Comparison of ENCODE assay signal across 23 cellular contexts in the genomic region with DNA sequence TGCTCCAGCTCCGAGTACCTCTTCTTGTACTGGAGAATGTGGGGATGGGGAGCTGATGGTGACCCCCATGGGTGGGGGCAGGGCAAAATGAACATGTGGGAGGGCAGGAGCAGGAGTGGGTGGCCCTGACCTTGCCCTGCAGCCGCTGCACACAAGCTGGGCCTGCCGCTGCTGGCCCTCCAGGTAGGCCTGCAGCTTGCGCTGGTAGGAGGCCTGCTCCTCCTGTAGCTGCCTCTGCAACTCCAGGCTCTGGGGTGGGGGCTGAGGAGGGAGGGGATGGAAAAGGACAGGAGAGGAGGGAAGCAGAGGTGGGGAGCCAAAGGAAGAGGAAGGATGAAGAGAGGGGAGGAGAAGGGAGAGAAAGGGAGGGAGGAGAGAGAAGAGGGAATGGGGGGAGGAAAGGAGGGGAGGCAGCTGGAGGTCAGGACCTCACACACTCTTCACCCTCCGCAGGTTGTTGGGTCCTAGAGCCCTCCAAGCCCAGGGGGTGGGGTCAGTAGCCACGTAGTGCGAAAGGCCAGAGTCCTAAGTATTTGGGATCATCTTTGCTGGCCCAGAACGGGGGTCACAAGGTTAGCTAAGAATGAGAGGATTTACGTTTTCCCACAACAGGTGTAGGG. TPM values are rescaled to one million over a fixed set of nuclear protein-coding genes. Genes with fewer than 3 reads are reported as not detected.
A peak's percentile ranks its signal among the peaks of the same experiment; 100 is the strongest.
DNase-seq lines count a peak whose midpoint lies in the region; ATAC-seq, FAIRE-seq and TF ChIP-seq lines count a peak whose summit lies in the region.
"Had no signal": no experiment of that assay in that cellular context is flagged by ENCODE, and none has a peak within 500 bp of the region (broad histone marks: within the 10 kb centered on the region; RNA-seq: fewer than 3 reads in every experiment).

No MANE protein-coding gene starts in this region.

- H3K4me3 ChIP-seq in H1 (ENCODE audit: extremely low read depth in 1 of 4, insufficient read depth in 2 of 4, low read depth in 3 of 4, low read length in 4 of 4) (peak overlapping the region in 1 of 4 experiments; percentile 18; a peak in 1 of 8 replicates), mesendoderm (ENCODE audit: low read length) (no peak overlapping the region), upper lobe of right lung (no peak overlapping the region)

- peak overlapping the region; percentile 30 for H3K27ac Mint-ChIP-seq in activated CD8-positive, alpha-beta T cell treated with anti-CD3 and anti-CD28 coated beads for 36 hours
- H3K27ac Mint-ChIP-seq in activated CD8-positive, alpha-beta T cell treated with anti-CD3 and anti-CD28 coated beads, Interleukin-2, amount 10 ng/mL, durations not matched to agents 7 days and 5 days: no peak overlapping the region

- no peak for TF ChIP-seq EP300 in H1 (IDR thresholded peaks at IDR 0.05; ENCODE audit: borderline replicate concordance in 1 of 2, low read depth in 2 of 2, low read length in 2 of 2)

- no peak overlapping the region for H3K4me3 Mint-ChIP-seq in activated CD8-positive, alpha-beta T cell treated with anti-CD3 and anti-CD28 coated beads for 36 hours
- H3K4me3 Mint-ChIP-seq in activated CD8-positive, alpha-beta T cell treated with anti-CD3 and anti-CD28 coated beads, Interleukin-2, amount 10 ng/mL, durations not matched to agents 7 days and 5 days: no peak overlapping the region
- H3K4me3 Mint-ChIP-seq: CD4-positive, alpha-beta memory T cell had no signal

- H2BK120ac ChIP-seq in H1 (replicated peaks; ENCODE audit: low read depth, low read length) (no peak overlapping the region), mesendoderm (ENCODE audit: low read depth, low read length) (no peak overlapping the region)

- H4K91ac ChIP-seq in H1 (replicated peaks; ENCODE audit: insufficient read length, low read length): no peak overlapping the region

- no peak overlapping the region for H2BK20ac ChIP-seq in H1 (ENCODE audit: low read length)

- TF ChIP-seq RAD21 in H1 (IDR thresholded peaks at IDR 0.05 in 1 of 2, conservative IDR thresholded peaks at IDR 0.05 in 1 of 2; ENCODE audit: low read depth in 2 of 2, low read length in 2 of 2): no peak

- H3K36me3 Mint-ChIP-seq in activated CD8-positive, alpha-beta T cell treated with anti-CD3 and anti-CD28 coated beads for 36 hours (ENCODE audit: low read depth): no peaks in the 10 kb centered on the region
- H3K36me3 Mint-ChIP-seq in activated CD8-positive, alpha-beta T cell treated with anti-CD3 and anti-CD28 coated beads, Interleukin-2, amount 10 ng/mL, durations not matched to agents 7 days and 5 days (ENCODE audit: low read depth): no peaks in the 10 kb centered on the region

- no peaks in the 10 kb centered on the region for H4K20me1 ChIP-seq in H1 (replicated peaks in 1 of 2; ENCODE audit: control insufficient read depth in 1 of 2, insufficient read depth in 2 of 2, low read length in 2 of 2)

- H3K23me2 ChIP-seq in H1 (ENCODE audit: low read depth, low read length): no peaks in the 10 kb centered on the region

- no peaks in the 10 kb centered on the region for H3K9me3 Mint-ChIP-seq in activated CD8-positive, alpha-beta T cell treated with anti-CD3 and anti-CD28 coated beads for 36 hours
- no peaks in the 10 kb centered on the region for H3K9me3 Mint-ChIP-seq in activated CD8-positive, alpha-beta T cell treated with anti-CD3 and anti-CD28 coated beads, Interleukin-2, amount 10 ng/mL, durations not matched to agents 7 days and 5 days (ENCODE audit: insufficient read depth)
- H3K9me3 Mint-ChIP-seq: CD4-positive, alpha-beta memory T cell had no signal

- peak overlapping the region; percentile 39 to 43 for H3K4me2 ChIP-seq in H1 (ENCODE audit: insufficient read depth in 1 of 2, low read depth in 2 of 2, low read length in 2 of 2)
- no peak overlapping the region for H3K4me2 ChIP-seq in mesendoderm (ENCODE audit: low read length)
- H3K4me2 ChIP-seq: KMS-11 had no signal

- H3K27ac ChIP-seq in H1 (ENCODE audit: low read depth, low read length) (no peak overlapping the region), mesendoderm (ENCODE audit: low read depth, low read length) (no peak overlapping the region), upper lobe of right lung (no peak overlapping the region)
- H3K27ac ChIP-seq: KMS-11, RWPE1 had no signal

- intact Hi-C loops in activated CD8-positive, alpha-beta T cell treated with anti-CD3 and anti-CD28 coated beads for 36 hours (cut with micrococcal nuclease): no loop called here
- intact Hi-C loops in upper lobe of right lung (cut with DNase I): no loop called here

- peak overlapping the region; percentile 27; the same call in 1 of the 2 replicates for H2BK12ac ChIP-seq in H1 (ENCODE audit: low read depth, low read length)

- H3K4me1 ChIP-seq in H1 (replicated peaks in 1 of 4; ENCODE audit: control insufficient read depth in 3 of 4, insufficient read depth in 4 of 4, low read length in 3 of 4) (peaks cover 0 to 11% (median 3%) of the 10 kb centered on the region in 4 experiments; a peak in 5 of 7 replicates), mesendoderm (ENCODE audit: control insufficient read depth, low read depth, low read length) (no peaks in the 10 kb centered on the region), upper lobe of right lung (no peaks in the 10 kb centered on the region)

- in situ Hi-C loops in G401 (cut with HindIII; ENCODE audit: low sequenced_read_pairs): no loop called here

- H3K4ac ChIP-seq in H1 (replicated peaks; ENCODE audit: insufficient read length, low read depth, low read length) (no peak overlapping the region), mesendoderm (ENCODE audit: low read depth, low read length) (no peak overlapping the region)

- H2BK5ac ChIP-seq in H1 (ENCODE audit: low read depth, low read length): no peak overlapping the region
- H2BK5ac ChIP-seq in mesendoderm (ENCODE audit: low read length): no peak overlapping the region

- H2BK15ac ChIP-seq in H1 (ENCODE audit: low read length) (no peak overlapping the region), mesendoderm (replicated peaks; ENCODE audit: low read depth) (no peak overlapping the region)

- CTCF ChIA-PET in activated CD8-positive, alpha-beta T cell treated with anti-CD3 and anti-CD28 coated beads for 36 hours (lab: Charles Lee): no interaction called here
- CTCF ChIA-PET in activated CD8-positive, alpha-beta T cell treated with anti-CD3 and anti-CD28 coated beads, Interleukin-2, amount 10 ng/mL, durations not matched to agents 7 days and 5 days (lab: Charles Lee): no interaction called here
- CTCF ChIA-PET in H1 (lab: Charles Lee; ENCODE audit: partially characterized antibody): interaction anchor here (0.6 to 2.5 kb wide), 6 partner anchors 9 to 130 kb away, joined by 3 to 9 read pairs (median 4); partner anchors contain the start of genes NECAP2 and SPATA21

- H3K79me1 ChIP-seq in H1 (ENCODE audit: low read depth, low read length) (no peaks in the 10 kb centered on the region), mesendoderm (ENCODE audit: low read length) (no peaks in the 10 kb centered on the region)

- H2AK5ac ChIP-seq in H1 (ENCODE audit: low read depth, low read length): no peak overlapping the region
- no peak overlapping the region for H2AK5ac ChIP-seq in mesendoderm (ENCODE audit: low read length)

- FAIRE-seq in H1 (lab: Jason Lieb, UNC): no peak
- FAIRE-seq: HepG2 had no signal

- no peak for TF ChIP-seq CTCF in activated CD8-positive, alpha-beta T cell treated with anti-CD3 and anti-CD28 coated beads for 36 hours (IDR thresholded peaks at IDR 0.05)
- TF ChIP-seq CTCF in H1 (IDR thresholded peaks at IDR 0.05; ENCODE audit: control extremely low read depth in 1 of 3, insufficient read depth in 1 of 3, low read depth in 1 of 3, low read length in 3 of 3) (no peak), upper lobe of right lung (IDR thresholded peaks at IDR 0.05) (no peak)

- H3K27me3 ChIP-seq in H1 (replicated peaks in 1 of 4; ENCODE audit: control insufficient read depth in 3 of 4, extremely low read depth in 1 of 4, insufficient read depth in 3 of 4, low read length in 3 of 4): no peaks in the 10 kb centered on the region
- no peaks in the 10 kb centered on the region for H3K27me3 ChIP-seq in mesendoderm (ENCODE audit: insufficient read depth, low read length, poor library complexity)
- no peaks in the 10 kb centered on the region for H3K27me3 ChIP-seq in upper lobe of right lung

- H3K9me3 ChIP-seq in H1 (ENCODE audit: insufficient read depth in 2 of 2, low read depth in 1 of 2, low read length in 1 of 2) (no peaks in the 10 kb centered on the region), upper lobe of right lung (no peaks in the 10 kb centered on the region)

- H3K23ac ChIP-seq in H1 (ENCODE audit: insufficient read length) (no peak overlapping the region), mesendoderm (ENCODE audit: low read length) (no peak overlapping the region)

- H3K18ac ChIP-seq in H1 (ENCODE audit: extremely low read depth, low read length) (peak overlapping the region; percentile 78), mesendoderm (ENCODE audit: low read length) (no peak overlapping the region)

- H4K8ac ChIP-seq in H1 (ENCODE audit: extremely low read depth, insufficient read depth, low read length) (no peak overlapping the region), mesendoderm (ENCODE audit: low read depth, low read length) (no peak overlapping the region)

- WGBS in H1 (ENCODE audit: extremely low coverage in 1 of 2, insufficient coverage in 1 of 2, insufficient read length in 1 of 2, insufficient replicate concordance in 2 of 2, low coverage in 1 of 2, low lambda C conversion rate in 2 of 2, missing lambda C conversion rate in 1 of 2), 2 experiments: 64% methylated on average over 8 of the region's 9 CpGs; no CpG with 5 or more reads in 1 of the 2 experiments
- no CpG with 5 or more reads among the region's 9 CpGs for WGBS in mesendoderm (ENCODE audit: extremely low coverage, insufficient coverage, low lambda C conversion rate)

- peaks cover 8% of the 10 kb centered on the region for H3K4me1 Mint-ChIP-seq in activated CD8-positive, alpha-beta T cell treated with anti-CD3 and anti-CD28 coated beads for 36 hours (ENCODE audit: low read depth)
- H3K4me1 Mint-ChIP-seq in activated CD8-positive, alpha-beta T cell treated with anti-CD3 and anti-CD28 coated beads, Interleukin-2, amount 10 ng/mL, durations not matched to agents 7 days and 5 days (ENCODE audit: low read depth): peaks cover 3% of the 10 kb centered on the region

- H3K36me3 ChIP-seq in H1 (ENCODE audit: control insufficient read depth in 2 of 4, insufficient read depth in 4 of 4, low read length in 3 of 4) (peaks cover 0 to 3% (median under 1%) of the 10 kb centered on the region in 4 experiments; a peak in 3 of 8 replicates), mesendoderm (ENCODE audit: control insufficient read depth, insufficient read depth, low read length) (no peaks in the 10 kb centered on the region), upper lobe of right lung (peaks cover 7% of the 10 kb centered on the region)

- DNase-seq in activated CD8-positive, alpha-beta T cell treated with anti-CD3 and anti-CD28 coated beads for 36 hours: no peak
- no peak for DNase-seq in activated CD8-positive, alpha-beta T cell treated with anti-CD3 and anti-CD28 coated beads, Interleukin-2, amount 10 ng/mL, durations not matched to agents 7 days and 5 days
- no peak for DNase-seq in H1 (ENCODE audit: low read depth in 1 of 2, low spot score in 2 of 2)
- DNase-seq in mesendoderm: peak; percentile 12
- peak; percentile 16 for DNase-seq in upper lobe of right lung
- no peak for DNase-seq in NCI-H345 (lab: John Stamatoyannopoulos, UW)
- no peak for DNase-seq in G401 (ENCODE audit: low spot score)
- DNase-seq in GF-D8 (lab: John Stamatoyannopoulos, UW): no peak
- DNase-seq: 8988T; Calu3; CD4-positive, alpha-beta memory T cell; DMS53; NCI-H1436 treated with DMSO at 0.1 percent for 48 hours; NCI-H2029 treated with DMSO at 0.1 percent for 48 hours; NCI-H2171 treated with DMSO at 0.1 percent for 48 hours; NCI-H510A; NCI-H774; PC-3 had no signal

- H3K27me3 Mint-ChIP-seq in activated CD8-positive, alpha-beta T cell treated with anti-CD3 and anti-CD28 coated beads for 36 hours: no peaks in the 10 kb centered on the region
- no peaks in the 10 kb centered on the region for H3K27me3 Mint-ChIP-seq in activated CD8-positive, alpha-beta T cell treated with anti-CD3 and anti-CD28 coated beads, Interleukin-2, amount 10 ng/mL, durations not matched to agents 7 days and 5 days (ENCODE audit: low read depth)
- H3K27me3 Mint-ChIP-seq: CD4-positive, alpha-beta memory T cell had no signal

- H3K9ac ChIP-seq in H1 (replicated peaks in 1 of 4; ENCODE audit: extremely low read depth in 1 of 4, low read depth in 3 of 4, low read length in 3 of 4): no peak overlapping the region
- H3K9ac ChIP-seq in mesendoderm (ENCODE audit: low read length): no peak overlapping the region
- H3K9ac ChIP-seq: KMS-11 had no signal

- H3K56ac ChIP-seq in H1 (replicated peaks; ENCODE audit: insufficient read length, low read depth, low read length) (no peak overlapping the region), mesendoderm (ENCODE audit: low read length) (no peak overlapping the region)

- H3K14ac ChIP-seq in H1 (ENCODE audit: insufficient read length): no peak overlapping the region

- POLR2A ChIA-PET in activated CD8-positive, alpha-beta T cell treated with anti-CD3 and anti-CD28 coated beads for 36 hours (lab: Charles Lee): no interaction called here
- POLR2A ChIA-PET in activated CD8-positive, alpha-beta T cell treated with anti-CD3 and anti-CD28 coated beads, Interleukin-2, amount 10 ng/mL, durations not matched to agents 7 days and 5 days (lab: Charles Lee): interaction anchor here (0.5 to 1.0 kb wide), 2 partner anchors 22 to 33 kb away, joined by 3 read pairs; no protein-coding TSS in a partner anchor
- POLR2A ChIA-PET in H1 (lab: Charles Lee; ENCODE audit: partially characterized antibody): interaction anchor here (1.4 to 1.6 kb wide), 2 partner anchors 11 to 46 kb away, joined by 3 read pairs; no protein-coding TSS in a partner anchor

- no peak overlapping the region for H2AFZ ChIP-seq in H1 (ENCODE audit: low read length)

- H4K5ac ChIP-seq in H1 (ENCODE audit: insufficient read length, low read depth, low read length) (peak overlapping the region; percentile 54), mesendoderm (ENCODE audit: low read length) (no peak overlapping the region)

- ATAC-seq in activated CD8-positive, alpha-beta T cell treated with anti-CD3 and anti-CD28 coated beads for 36 hours: no peak
- no peak for ATAC-seq in activated CD8-positive, alpha-beta T cell treated with anti-CD3 and anti-CD28 coated beads, Interleukin-2, amount 10 ng/mL, durations not matched to agents 7 days and 5 days
- ATAC-seq in upper lobe of right lung: no peak
- ATAC-seq: PC-3 had no signal

- no peak for TF ChIP-seq POLR2A in H1 (IDR thresholded peaks at IDR 0.05; ENCODE audit: control extremely low read depth in 1 of 2, low read depth in 2 of 2, low read length in 2 of 2)

- H3K79me2 ChIP-seq in H1 (ENCODE audit: control insufficient read depth in 1 of 2, insufficient read depth in 2 of 2, low read length in 2 of 2): no peaks in the 10 kb centered on the region
- no peaks in the 10 kb centered on the region for H3K79me2 ChIP-seq in mesendoderm (ENCODE audit: control insufficient read depth, insufficient read depth, low read length)

RNA-seq across cellular contexts. Expression of gene RNU1-1, which starts 22.9 kb away (rescaled TPM):
- total RNA-seq in activated CD8-positive, alpha-beta T cell treated with anti-CD3 and anti-CD28 coated beads for 36 hours: 1,000 to 10,000 TPM in 1 of 2 experiments, 100 to 1,000 TPM in 1; 820 to 1,043 TPM
- total RNA-seq in activated CD8-positive, alpha-beta T cell treated with anti-CD3 and anti-CD28 coated beads, Interleukin-2, amount 10 ng/mL, durations not matched to agents 7 days and 5 days: 1,000 to 10,000 TPM; 1,730 to 2,232 TPM
- 1,303 and 1,497 TPM in 2 replicates for total RNA-seq in H1 (2021; fragmentation: NEBNext Ultra II Directional; extraction: Animal tissue kit (Norgen Biotek cat#: 25700))
- polyA plus RNA-seq in H1 (2011; rRNA removed): under 0.01 and 145 TPM in 2 replicates
- polyA plus RNA-seq in H1 (2011; cell fraction: cytosol; rRNA removed): under 0.01 TPM
- polyA plus RNA-seq in H1 (2011; cell fraction: nucleus; rRNA removed): under 0.01 TPM
- 20.3 to 94.3 TPM in 2 of 4 replicates, not detected in the others for polyA plus RNA-seq in H1 (2012, experiment 1 of 2)
- not detected for polyA plus RNA-seq in H1 (2012, experiment 2 of 2)
- not detected for polyA plus RNA-seq in H1 (2013, experiment 1 of 2)
- not detected for polyA plus RNA-seq in H1 (2013, experiment 2 of 2)
- 10,411 and 22,262 TPM in 2 replicates for polyA minus RNA-seq in H1 (2011; rRNA and poly(A)+ RNA removed)
- polyA minus RNA-seq in H1 (2011; cell fraction: cytosol; rRNA and poly(A)+ RNA removed): 63,669 TPM
- polyA minus RNA-seq in H1 (2011; cell fraction: nucleus; rRNA and poly(A)+ RNA removed): 43,973 TPM
- polyA plus RNA-seq in mesendoderm (2013, experiment 1 of 2): not detected
- polyA plus RNA-seq in mesendoderm (2013, experiment 2 of 2): not detected
- total RNA-seq in upper lobe of right lung: 6,622 TPM
- total RNA-seq in G401 (2014; rRNA removed; shearing (Covaris generic)): not detected in 2 replicates
- total RNA-seq: M059J had no signal
- polyA plus RNA-seq: BJ; CD4-positive, alpha-beta memory T cell had no signal

RNA-seq across cellular contexts. Expression of gene NECAP2, which starts 50.6 kb away (rescaled TPM):
- 10 to 100 TPM; 53.1 to 54.7 TPM for total RNA-seq in activated CD8-positive, alpha-beta T cell treated with anti-CD3 and anti-CD28 coated beads for 36 hours
- 10 to 100 TPM; 93.8 to 94.3 TPM for total RNA-seq in activated CD8-positive, alpha-beta T cell treated with anti-CD3 and anti-CD28 coated beads, Interleukin-2, amount 10 ng/mL, durations not matched to agents 7 days and 5 days
- total RNA-seq in H1 (2021; fragmentation: NEBNext Ultra II Directional; extraction: Animal tissue kit (Norgen Biotek cat#: 25700)): 24.4 and 26.6 TPM in 2 replicates
- 29.1 and 29.7 TPM in 2 replicates for polyA plus RNA-seq in H1 (2011; rRNA removed)
- polyA plus RNA-seq in H1 (2011; cell fraction: cytosol; rRNA removed): 33.2 TPM
- polyA plus RNA-seq in H1 (2011; cell fraction: nucleus; rRNA removed): 24.2 TPM
- polyA plus RNA-seq in H1 (2012, experiment 1 of 2): 25.3 to 28.0 TPM (median 27.1 TPM) in 4 replicates
- 29.1 TPM for polyA plus RNA-seq in H1 (2012, experiment 2 of 2)
- 18.8 TPM for polyA plus RNA-seq in H1 (2013, experiment 1 of 2)
- polyA plus RNA-seq in H1 (2013, experiment 2 of 2): 20.2 TPM
- 24.7 and 32.0 TPM in 2 replicates for polyA minus RNA-seq in H1 (2011; rRNA and poly(A)+ RNA removed)
- polyA minus RNA-seq in H1 (2011; cell fraction: cytosol; rRNA and poly(A)+ RNA removed): 15.7 TPM
- 23.8 TPM for polyA minus RNA-seq in H1 (2011; cell fraction: nucleus; rRNA and poly(A)+ RNA removed)
- 32.6 TPM for polyA plus RNA-seq in mesendoderm (2013, experiment 1 of 2)
- polyA plus RNA-seq in mesendoderm (2013, experiment 2 of 2): 29.9 TPM
- total RNA-seq in upper lobe of right lung: 78.1 TPM
- total RNA-seq in G401 (2014; rRNA removed; shearing (Covaris generic)): 81.4 and 107 TPM in 2 replicates

RNA-seq across cellular contexts. Expression of gene SPATA21, which starts 53.9 kb away (rescaled TPM):
- total RNA-seq in activated CD8-positive, alpha-beta T cell treated with anti-CD3 and anti-CD28 coated beads for 36 hours: not detected
- total RNA-seq in activated CD8-positive, alpha-beta T cell treated with anti-CD3 and anti-CD28 coated beads, Interleukin-2, amount 10 ng/mL, durations not matched to agents 7 days and 5 days: not detected
- not detected in 2 replicates for total RNA-seq in H1 (2021; fragmentation: NEBNext Ultra II Directional; extraction: Animal tissue kit (Norgen Biotek cat#: 25700))
- 0.25 TPM in 1 of 2 replicates, not detected in the other for polyA plus RNA-seq in H1 (2011; rRNA removed)
- 0.05 TPM for polyA plus RNA-seq in H1 (2011; cell fraction: cytosol; rRNA removed)
- 0.17 TPM for polyA plus RNA-seq in H1 (2011; cell fraction: nucleus; rRNA removed)
- not detected in 4 replicates for polyA plus RNA-seq in H1 (2012, experiment 1 of 2)
- polyA plus RNA-seq in H1 (2012, experiment 2 of 2): not detected
- not detected for polyA plus RNA-seq in H1 (2013, experiment 1 of 2)
- 0.04 TPM for polyA plus RNA-seq in H1 (2013, experiment 2 of 2)
- polyA minus RNA-seq in H1 (2011; rRNA and poly(A)+ RNA removed): 0.12 TPM in 1 of 2 replicates, not detected in the other
- polyA minus RNA-seq in H1 (2011; cell fraction: cytosol; rRNA and poly(A)+ RNA removed): not detected
- not detected for polyA minus RNA-seq in H1 (2011; cell fraction: nucleus; rRNA and poly(A)+ RNA removed)
- polyA plus RNA-seq in mesendoderm (2013, experiment 1 of 2): 0.07 TPM
- polyA plus RNA-seq in mesendoderm (2013, experiment 2 of 2): 0.07 TPM
- not detected for total RNA-seq in upper lobe of right lung
- not detected in 2 replicates for total RNA-seq in G401 (2014; rRNA removed; shearing (Covaris generic))
- total RNA-seq: Calu3; CD4-positive, alpha-beta memory T cell; PC-3 had no signal
- polyA plus RNA-seq: BJ; CD4-positive, alpha-beta memory T cell had no signal

Comparison
In these comparisons a context has a peak if more than half of its experiments do, and no peak if none do; other contexts are left out.
1. DNase-seq: peak in mesendoderm (single experiment) and upper lobe of right lung (single experiment); none in activated CD8-positive, alpha-beta T cell treated with anti-CD3 and anti-CD28 coated beads for 36 hours (single experiment), activated CD8-positive, alpha-beta T cell treated with anti-CD3 and anti-CD28 coated beads, Interleukin-2, amount 10 ng/mL, durations not matched to agents 7 days and 5 days (single experiment), H1 (0 of 2), NCI-H345 (single experiment), G401 (single experiment) and GF-D8 (single experiment).
2. RNA of gene RNU1-1, which starts 22.9 kb away (total RNA-seq): 6,622 TPM in upper lobe of right lung (single experiment), 1,730 to 2,232 TPM in activated CD8-positive, alpha-beta T cell treated with anti-CD3 and anti-CD28 coated beads, Interleukin-2, amount 10 ng/mL, durations not matched to agents 7 days and 5 days, 1,303 to 1,497 TPM in H1 and 820 to 1,043 TPM in activated CD8-positive, alpha-beta T cell treated with anti-CD3 and anti-CD28 coated beads for 36 hours; not detected in G401; every median in the first group is over 100 times any median in the second.